Comparison of ENCODE assay signal across 16 cellular contexts in genomic region chr11:4493480-4493818, GRCh38. TPM values are rescaled to one million over a fixed set of nuclear protein-coding genes. Genes with fewer than 3 reads are reported as not detected.
DNase-seq lines count a peak whose midpoint lies in the region; ATAC-seq, FAIRE-seq and TF ChIP-seq lines count a peak whose summit lies in the region.
"Had no signal": no experiment of that assay in that cellular context is flagged by ENCODE, and none has a peak within 500 bp of the region (broad histone marks: within the 10 kb centered on the region; RNA-seq: fewer than 3 reads in every experiment).

No MANE protein-coding gene starts in this region.

- no peaks in the 10 kb centered on the region for H4K20me1 ChIP-seq in astrocyte (ENCODE audit: insufficient read depth, low read length)

- H2AFZ ChIP-seq in astrocyte (ENCODE audit: low read depth, low read length): no peak overlapping the region

- H3K9ac ChIP-seq in astrocyte (ENCODE audit: low read length): no peak overlapping the region

- peak in 5 of 9 donors; percentile 0 to 42 (median 27) for TF ChIP-seq CTCF in heart right ventricle (IDR thresholded peaks at IDR 0.05)
- TF ChIP-seq CTCF in HFFc6 (IDR thresholded peaks at IDR 0.05): peak; percentile 50
- peak; percentile 13 for TF ChIP-seq CTCF in astrocyte (IDR thresholded peaks at IDR 0.05; ENCODE audit: insufficient read depth, low read depth, low read length)
- peak; percentile 25 for TF ChIP-seq CTCF in lower lobe of right lung (IDR thresholded peaks at IDR 0.05)

- H3K36me3 Mint-ChIP-seq in HFFc6 (ENCODE audit: low read depth) (no peaks in the 10 kb centered on the region), astrocyte (ENCODE audit: low read depth, unreplicated experiment) (peaks cover 6% of the 10 kb centered on the region)
- H3K36me3 Mint-ChIP-seq in activated naive CD4-positive, alpha-beta T cell treated with anti-CD3 and anti-CD28 coated beads for 36 hours (ENCODE audit: low read depth): no peaks in the 10 kb centered on the region

- no peak for FAIRE-seq in astrocyte (lab: Jason Lieb, UNC)

- peaks cover 7% of the 10 kb centered on the region; the same call in 1 of the 2 replicates for H3K4me1 Mint-ChIP-seq in HFFc6 (ENCODE audit: low read depth)
- no peaks in the 10 kb centered on the region for H3K4me1 Mint-ChIP-seq in astrocyte (ENCODE audit: low read depth, unreplicated experiment)
- peaks cover 3% of the 10 kb centered on the region for H3K4me1 Mint-ChIP-seq in activated naive CD4-positive, alpha-beta T cell treated with anti-CD3 and anti-CD28 coated beads for 36 hours (ENCODE audit: low read depth)

- WGBS in heart right ventricle, 2 donors: 36 to 41% methylated on average over 5 of the region's 5 CpGs

- intact Hi-C loops in heart right ventricle (cut with DNase I) (loop anchor here in 8 of 10 donors (1.0 to 5.0 kb wide), 4 partner anchors 301 to 307 kb away; no protein-coding TSS in a partner anchor), Right ventricle myocardium superior (cut with DNase I) (loop anchor here (2.0 kb wide), 1 partner anchor 307 kb away; no protein-coding TSS in a partner anchor), lower lobe of right lung (cut with DNase I) (no loop called here)
- intact Hi-C loops in activated naive CD4-positive, alpha-beta T cell treated with anti-CD3 and anti-CD28 coated beads for 36 hours (cut with micrococcal nuclease): loop anchor here (1.0 to 2.0 kb wide), 5 partner anchors 12 to 306 kb away; partner anchors contain the start of gene TRIM21

- H3K27me3 ChIP-seq in heart right ventricle (peaks cover 0 to 19% (median 0%) of the 10 kb centered on the region in 7 donors), astrocyte (ENCODE audit: insufficient read depth, low read length) (peaks cover 5% of the 10 kb centered on the region), lower lobe of right lung (ENCODE audit: low read depth) (no peaks in the 10 kb centered on the region)

- CTCF ChIA-PET in activated naive CD4-positive, alpha-beta T cell treated with anti-CD3 and anti-CD28 coated beads for 36 hours (lab: Charles Lee): interaction anchor here (0.7 to 5.3 kb wide), 3 partner anchors 46 to 307 kb away, joined by 3 to 68 read pairs (median 3); no protein-coding TSS in a partner anchor

- H3K79me2 ChIP-seq in astrocyte (ENCODE audit: insufficient read depth, low read length): no peaks in the 10 kb centered on the region

- H3K4me3 Mint-ChIP-seq in HFFc6: no peak overlapping the region
- no peak overlapping the region for H3K4me3 Mint-ChIP-seq in astrocyte (ENCODE audit: unreplicated experiment)
- no peak overlapping the region for H3K4me3 Mint-ChIP-seq in activated naive CD4-positive, alpha-beta T cell treated with anti-CD3 and anti-CD28 coated beads for 36 hours

- H3K27ac ChIP-seq in heart right ventricle (no peak overlapping the region), astrocyte (ENCODE audit: low read depth, low read length) (no peak overlapping the region), lower lobe of right lung (no peak overlapping the region)

- H3K4me3 ChIP-seq in heart right ventricle: no peak overlapping the region
- no peak overlapping the region for H3K4me3 ChIP-seq in astrocyte (ENCODE audit: insufficient read depth, low read depth, low read length)
- no peak overlapping the region for H3K4me3 ChIP-seq in lower lobe of right lung
- H3K4me3 ChIP-seq: GM12878, HAP-1, K562 had no signal

- no peaks in the 10 kb centered on the region for H3K36me3 ChIP-seq in heart right ventricle
- no peaks in the 10 kb centered on the region for H3K36me3 ChIP-seq in astrocyte (ENCODE audit: insufficient read depth, low read length)
- no peaks in the 10 kb centered on the region for H3K36me3 ChIP-seq in lower lobe of right lung
- H3K36me3 ChIP-seq: HAP-1 had no signal

- H3K27ac Mint-ChIP-seq in HFFc6: no peak overlapping the region
- H3K27ac Mint-ChIP-seq in astrocyte (ENCODE audit: unreplicated experiment): no peak overlapping the region
- no peak overlapping the region for H3K27ac Mint-ChIP-seq in activated naive CD4-positive, alpha-beta T cell treated with anti-CD3 and anti-CD28 coated beads for 36 hours

- no peak for DNase-seq in heart right ventricle
- DNase-seq in Right ventricle myocardium superior: no peak
- no peak for DNase-seq in HFFc6
- DNase-seq in astrocyte (ENCODE audit: low read depth): no peak
- DNase-seq in lower lobe of right lung: no peak
- no peak for DNase-seq in activated naive CD4-positive, alpha-beta T cell treated with anti-CD3 and anti-CD28 coated beads for 36 hours
- DNase-seq in DMS153 treated with DMSO at 0.1 percent for 48 hours (lab: John Stamatoyannopoulos, UW; ENCODE audit: unreplicated experiment): no peak
- DNase-seq: NCI-H1694, NCI-H446 treated with DMSO at 0.1 percent for 48 hours had no signal

- no peaks in the 10 kb centered on the region for H3K9me3 Mint-ChIP-seq in HFFc6
- peaks cover 3% of the 10 kb centered on the region for H3K9me3 Mint-ChIP-seq in astrocyte (ENCODE audit: unreplicated experiment)
- peaks cover 6% of the 10 kb centered on the region for H3K9me3 Mint-ChIP-seq in activated naive CD4-positive, alpha-beta T cell treated with anti-CD3 and anti-CD28 coated beads for 36 hours

- H3K27me3 Mint-ChIP-seq in HFFc6 (ENCODE audit: insufficient read depth): peaks cover 20% of the 10 kb centered on the region
- H3K27me3 Mint-ChIP-seq in astrocyte (ENCODE audit: low read depth, unreplicated experiment): no peaks in the 10 kb centered on the region
- H3K27me3 Mint-ChIP-seq in activated naive CD4-positive, alpha-beta T cell treated with anti-CD3 and anti-CD28 coated beads for 36 hours (ENCODE audit: low read depth): peaks cover 14% of the 10 kb centered on the region

- ATAC-seq in heart right ventricle (no peak), Right ventricle myocardium superior (ENCODE audit: poor library complexity) (no peak), lower lobe of right lung (no peak), GM18868 (IDR thresholded peaks at IDR 0.05; ENCODE audit: unreplicated experiment) (no peak)

- no peak overlapping the region for H3K4me2 ChIP-seq in astrocyte (ENCODE audit: low read length)

- H3K9me3 ChIP-seq in heart right ventricle: no peaks in the 10 kb centered on the region
- no peaks in the 10 kb centered on the region for H3K9me3 ChIP-seq in astrocyte (ENCODE audit: insufficient read depth, low read depth, low read length)
- no peaks in the 10 kb centered on the region for H3K9me3 ChIP-seq in lower lobe of right lung
- H3K9me3 ChIP-seq: HAP-1 had no signal

- peaks cover 0 to 18% (median 4%) of the 10 kb centered on the region in 9 donors for H3K4me1 ChIP-seq in heart right ventricle
- H3K4me1 ChIP-seq in astrocyte (ENCODE audit: insufficient read depth, low read length): no peaks in the 10 kb centered on the region
- no peaks in the 10 kb centered on the region for H3K4me1 ChIP-seq in lower lobe of right lung
- H3K4me1 ChIP-seq: HAP-1 had no signal

RNA-seq across cellular contexts. Expression of gene OR52K1, which starts 11.0 kb away (rescaled TPM):
- total RNA-seq in heart right ventricle: not detected
- not detected for polyA plus RNA-seq in heart right ventricle
- total RNA-seq in Right ventricle myocardium superior: not detected
- not detected for total RNA-seq in HFFc6 (2021; fragmentation: NEBNext Ultra II Directional; extraction: Animal tissue kit (Norgen Biotek cat#: 25700))
- 0.14 and 0.20 TPM in 2 replicates for total RNA-seq in astrocyte
- total RNA-seq in lower lobe of right lung: 0.27 TPM
- not detected for total RNA-seq in activated naive CD4-positive, alpha-beta T cell treated with anti-CD3 and anti-CD28 coated beads for 36 hours
- total RNA-seq: A172, G401, GM12878, K562, M059J had no signal
- polyA plus RNA-seq: GM12878, K562 had no signal

RNA-seq across cellular contexts. Expression of gene OR52K2, which starts 44.4 kb away (rescaled TPM):
- total RNA-seq in heart right ventricle (under 1 TPM in 2 of 10 donors, not detected in 8; 0.23 to 0.26 TPM), Right ventricle myocardium superior (not detected), astrocyte (0.23 TPM in 1 of 2 replicates, not detected in the other), lower lobe of right lung (0.47 TPM)
- not detected for polyA plus RNA-seq in heart right ventricle
- total RNA-seq in HFFc6 (2021; fragmentation: NEBNext Ultra II Directional; extraction: Animal tissue kit (Norgen Biotek cat#: 25700)): not detected
- not detected for total RNA-seq in activated naive CD4-positive, alpha-beta T cell treated with anti-CD3 and anti-CD28 coated beads for 36 hours
- total RNA-seq: A172, G401, GM12878, K562, M059J had no signal
- polyA plus RNA-seq: GM12878, K562 had no signal

RNA-seq across cellular contexts. Expression of gene OR52M1, which starts 51.5 kb away (rescaled TPM):
- total RNA-seq in heart right ventricle: not detected
- not detected for polyA plus RNA-seq in heart right ventricle
- not detected for total RNA-seq in Right ventricle myocardium superior
- not detected for total RNA-seq in HFFc6 (2021; fragmentation: NEBNext Ultra II Directional; extraction: Animal tissue kit (Norgen Biotek cat#: 25700))
- not detected in 2 replicates for total RNA-seq in astrocyte
- not detected for total RNA-seq in lower lobe of right lung
- total RNA-seq in activated naive CD4-positive, alpha-beta T cell treated with anti-CD3 and anti-CD28 coated beads for 36 hours: not detected
- total RNA-seq: A172, G401, GM12878, K562, M059J had no signal
- polyA plus RNA-seq: GM12878, K562 had no signal
